Comparison of ENCODE assay signal across 25 cellular contexts in genomic region chr4:139245590-139245989, GRCh38. TPM values are rescaled to one million over a fixed set of nuclear protein-coding genes. Genes with fewer than 3 reads are reported as not detected.
DNase-seq lines count a peak whose midpoint lies in the region; ATAC-seq, FAIRE-seq and TF ChIP-seq lines count a peak whose summit lies in the region.
"Had no signal": no experiment of that assay in that cellular context is flagged by ENCODE, and none has a peak within 500 bp of the region (broad histone marks: within the 10 kb centered on the region; RNA-seq: fewer than 3 reads in every experiment).

No MANE protein-coding gene starts in this region.

- H3K4me3 ChIP-seq in PC-3 (ENCODE audit: low read length), result no peak overlapping the region
- H3K4me3 ChIP-seq in endothelial cell of umbilical vein (replicated peaks in 1 of 3; ENCODE audit: insufficient read depth in 1 of 3, low read depth in 1 of 3, low read length in 3 of 3), result no peak overlapping the region
- no peak overlapping the region for H3K4me3 ChIP-seq in trophoblast cell (ENCODE audit: low read depth, low read length)
- no peak overlapping the region for H3K4me3 ChIP-seq in coronary artery
- H3K4me3 ChIP-seq: colonic mucosa, GM12878, ovary, upper lobe of right lung had no signal

- H3K9me3 ChIP-seq in PC-3 (ENCODE audit: low read length) (no peaks in the 10 kb centered on the region), endothelial cell of umbilical vein (replicated peaks; ENCODE audit: control insufficient read depth, insufficient read depth, low read length) (no peaks in the 10 kb centered on the region), trophoblast cell (ENCODE audit: insufficient read depth, low read depth, low read length) (no peaks in the 10 kb centered on the region)
- H3K9me3 ChIP-seq: colonic mucosa, ovary, upper lobe of right lung had no signal

- no peaks in the 10 kb centered on the region for H3K9me2 ChIP-seq in PC-3 (replicated peaks; ENCODE audit: low read length)

- BruUV-seq in PC-3 (replicated peaks; lab: Mats Ljungman, UMichigan) (no TSS peak), endothelial cell of umbilical vein (replicated peaks; lab: Mats Ljungman, UMichigan) (no TSS peak)

- H2BK5ac ChIP-seq in trophoblast cell (ENCODE audit: low read depth, low read length, poor library complexity), result no peak overlapping the region

- intact Hi-C loops in PC-3 (cut with micrococcal nuclease) (no loop called here), endothelial cell of umbilical vein (cut with micrococcal nuclease) (no loop called here)

- dilution Hi-C loops in endothelial cell of umbilical vein (cut with MboI; ENCODE audit: extremely low pct_ligation_motif_present, low sequenced_read_pairs), result no loop called here

- H4K12ac ChIP-seq in trophoblast cell (ENCODE audit: low read depth, low read length), result no peak overlapping the region

- no peaks in the 10 kb centered on the region for H3K79me1 ChIP-seq in trophoblast cell (ENCODE audit: low read length)

- no peak overlapping the region for H3K27ac ChIP-seq in PC-3 (ENCODE audit: low read length)
- H3K27ac ChIP-seq in endothelial cell of umbilical vein (ENCODE audit: insufficient read depth, low read depth, low read length), result no peak overlapping the region
- no peak overlapping the region for H3K27ac ChIP-seq in trophoblast cell (ENCODE audit: low read depth, low read length)
- H3K27ac ChIP-seq in coronary artery, result peak overlapping the region in 1 of 2 donors; percentile 38
- H3K27ac ChIP-seq: colonic mucosa, ovary, upper lobe of right lung had no signal

- H3K4me2 ChIP-seq in PC-3 (ENCODE audit: low read length) (no peak overlapping the region; the same call in 1 of the 2 replicates), endothelial cell of umbilical vein (ENCODE audit: insufficient read depth, low read length) (no peak overlapping the region), trophoblast cell (ENCODE audit: low read length) (no peak overlapping the region)

- H3F3A ChIP-seq in PC-3 (ENCODE audit: low read length, unreplicated experiment), result peaks cover 6% of the 10 kb centered on the region

- TF ChIP-seq CTCF in PC-3 (conservative IDR thresholded peaks at IDR 0.05; ENCODE audit: low read depth, low read length) (no peak), endothelial cell of umbilical vein (IDR thresholded peaks at IDR 0.05; ENCODE audit: extremely low read depth in 1 of 2, insufficient read depth in 1 of 2, low read depth in 1 of 2, low read length in 2 of 2) (no peak), coronary artery (IDR thresholded peaks at IDR 0.05) (no peak)

- no peak overlapping the region for H4K8ac ChIP-seq in trophoblast cell (ENCODE audit: low read depth, low read length)

- H3K9me1 ChIP-seq in endothelial cell of umbilical vein (replicated peaks; ENCODE audit: control insufficient read depth, extremely low read depth, insufficient read depth, low read length), result no peaks in the 10 kb centered on the region

- H3K4ac ChIP-seq in trophoblast cell (ENCODE audit: low read depth, low read length), result no peak overlapping the region

- ATAC-seq in PC-3 (no peak), GM18861 (IDR thresholded peaks at IDR 0.05; ENCODE audit: unreplicated experiment) (no peak)
- ATAC-seq: GM12878, left ventricle myocardium superior, sciatic nerve, upper lobe of right lung had no signal

- no peak overlapping the region for H4K91ac ChIP-seq in trophoblast cell (ENCODE audit: low read depth, low read length)

- no peak overlapping the region for H2AFZ ChIP-seq in PC-3 (ENCODE audit: low read length)
- H2AFZ ChIP-seq in endothelial cell of umbilical vein (ENCODE audit: low read depth, low read length), result no peak overlapping the region
- no peak overlapping the region for H2AFZ ChIP-seq in trophoblast cell (ENCODE audit: insufficient read depth, low read length, poor library complexity)

- H2BK12ac ChIP-seq in trophoblast cell (ENCODE audit: low read length), result no peak overlapping the region

- H3K27me3 ChIP-seq in PC-3 (ENCODE audit: low read length), result no peaks in the 10 kb centered on the region
- no peaks in the 10 kb centered on the region for H3K27me3 ChIP-seq in endothelial cell of umbilical vein (ENCODE audit: control insufficient read depth in 2 of 2, insufficient read depth in 2 of 2, low read length in 2 of 2)
- H3K27me3 ChIP-seq in trophoblast cell (ENCODE audit: insufficient read depth, low read length), result no peaks in the 10 kb centered on the region
- H3K27me3 ChIP-seq: colonic mucosa, ovary, upper lobe of right lung had no signal

- H3K79me2 ChIP-seq in PC-3 (ENCODE audit: low read length), result no peaks in the 10 kb centered on the region
- H3K79me2 ChIP-seq in endothelial cell of umbilical vein (ENCODE audit: control insufficient read depth, insufficient read depth, low read length), result no peaks in the 10 kb centered on the region
- H3K79me2 ChIP-seq in trophoblast cell (ENCODE audit: control insufficient read depth, insufficient read depth, low read length, poor library complexity), result no peaks in the 10 kb centered on the region

- H3K18ac ChIP-seq in trophoblast cell (ENCODE audit: low read length), result no peak overlapping the region

- DNase-seq in EL (peak; percentile 69), PC-3 (peak; percentile 59), endothelial cell of umbilical vein (ENCODE audit: low read depth, low spot score) (peak; percentile 42), trophoblast cell (peak; percentile 47 to 82), mesenteric fat pad (ENCODE audit: low spot score) (no peak), coronary artery (ENCODE audit: low spot score) (no peak)
- no peak for DNase-seq in activated naive CD4-positive, alpha-beta T cell (lab: John Stamatoyannopoulos, UW)
- DNase-seq: activated CD4-positive, alpha-beta T cell treated with anti-CD3 and anti-CD28 coated beads for 4 hours; activated CD8-positive, alpha-beta memory T cell treated with anti-CD3 and anti-CD28 coated beads, Interleukin-2, amount 50 U/mL, for 4 hours; activated gamma-delta T cell; amygdala; colonic mucosa; KG1; left ventricle myocardium superior; NCI-H1105 treated with DMSO at 0.1 percent for 48 hours; NCI-H2171; NCI-H748 treated with DMSO at 0.1 percent for 48 hours; ovary; stimulated activated CD4-positive, alpha-beta T cell treated with anti-CD3 and anti-CD28 coated beads, Interleukin-1b, Interleukin-23, amount 100 ng/mL, for 48 hours; upper lobe of right lung had no signal

- H3K14ac ChIP-seq in trophoblast cell (ENCODE audit: low read length), result no peak overlapping the region

- no peak overlapping the region for H2AK5ac ChIP-seq in trophoblast cell (ENCODE audit: low read length)

- no peaks in the 10 kb centered on the region for H4K20me1 ChIP-seq in PC-3 (ENCODE audit: low read length)
- no peaks in the 10 kb centered on the region for H4K20me1 ChIP-seq in endothelial cell of umbilical vein (replicated peaks; ENCODE audit: control insufficient read depth, extremely low read depth, insufficient read depth, low read length)

- H2BK120ac ChIP-seq in trophoblast cell (ENCODE audit: insufficient read depth, low read length, poor library complexity), result no peak overlapping the region

- H3K4me1 ChIP-seq in PC-3 (ENCODE audit: insufficient read depth, low read length) (peaks cover 41% of the 10 kb centered on the region), endothelial cell of umbilical vein (ENCODE audit: control insufficient read depth, extremely low read depth, insufficient read depth, low read length) (peaks cover 6% of the 10 kb centered on the region), trophoblast cell (ENCODE audit: control insufficient read depth in 1 of 2, insufficient read depth in 2 of 2, low read length in 2 of 2) (peaks cover 0 to 1% of the 10 kb centered on the region in 2 experiments)
- H3K4me1 ChIP-seq: colonic mucosa had no signal

- WGBS in trophoblast cell (ENCODE audit: extremely low coverage, insufficient coverage, insufficient read length), result no CpG with 5 or more reads among the region's 1 CpG

- no peak overlapping the region for H3K9ac ChIP-seq in PC-3 (ENCODE audit: low read length)
- no peak overlapping the region for H3K9ac ChIP-seq in endothelial cell of umbilical vein (replicated peaks; ENCODE audit: extremely low read depth, insufficient read depth, low read length)
- no peak overlapping the region for H3K9ac ChIP-seq in trophoblast cell (ENCODE audit: low read length)

- CTCF ChIA-PET in PC-3 (lab: Charles Lee) (no interaction called here), endothelial cell of umbilical vein (lab: Charles Lee) (interaction anchor here (0.6 to 2.2 kb wide), 4 partner anchors 9 to 215 kb away, joined by 3 to 7 read pairs (median 4); no protein-coding TSS in a partner anchor)

- TF ChIP-seq POLR2A in endothelial cell of umbilical vein (IDR thresholded peaks at IDR 0.05; ENCODE audit: low read depth, low read length), result no peak

- no peak overlapping the region for H3K23ac ChIP-seq in trophoblast cell (ENCODE audit: low read length)

- H3K36me3 ChIP-seq in PC-3 (ENCODE audit: low read depth, low read length) (no peaks in the 10 kb centered on the region), endothelial cell of umbilical vein (ENCODE audit: control insufficient read depth in 2 of 2, extremely low read depth in 1 of 2, insufficient read depth in 2 of 2, low read length in 2 of 2) (no peaks in the 10 kb centered on the region), trophoblast cell (ENCODE audit: control insufficient read depth in 1 of 2, insufficient read depth in 2 of 2, low read length in 2 of 2) (no peaks in the 10 kb centered on the region)
- H3K36me3 ChIP-seq: colonic mucosa, ovary, upper lobe of right lung had no signal

- no peak for FAIRE-seq in endothelial cell of umbilical vein (lab: Jason Lieb, UNC)
- FAIRE-seq: GM12878 had no signal

- POLR2A ChIA-PET in PC-3 (lab: Charles Lee; ENCODE audit: unreplicated experiment) (no interaction called here), endothelial cell of umbilical vein (lab: Charles Lee) (no interaction called here)

RNA-seq across cellular contexts. Expression of gene MGARP, which starts 34.4 kb away (rescaled TPM):
- total RNA-seq in PC-3 (2014; rRNA removed) (0.33 TPM in 1 of 2 replicates, not detected in the other), endothelial cell of umbilical vein (16.2 and 25.9 TPM in 2 replicates), mesenteric fat pad (0.39 TPM)
- 22.6 and 26.6 TPM in 2 replicates for polyA plus RNA-seq in endothelial cell of umbilical vein
- polyA plus RNA-seq in endothelial cell of umbilical vein (2011; cell fraction: cytosol; rRNA removed), result 54.1 and 58.8 TPM in 2 replicates
- 21.4 and 29.5 TPM in 2 replicates for polyA plus RNA-seq in endothelial cell of umbilical vein (2011; cell fraction: nucleus; rRNA removed)
- 56.6 and 61.2 TPM in 2 replicates for polyA plus RNA-seq in endothelial cell of umbilical vein (2012)
- 9.7 and 11.3 TPM in 2 replicates for polyA minus RNA-seq in endothelial cell of umbilical vein
- not detected for polyA minus RNA-seq in endothelial cell of umbilical vein (2011; cell fraction: cytosol; rRNA and poly(A)+ RNA removed)
- 2.3 and 3.7 TPM in 2 replicates for polyA minus RNA-seq in endothelial cell of umbilical vein (2011; cell fraction: nucleus; rRNA and poly(A)+ RNA removed)
- 0.06 and 0.14 TPM in 2 replicates for polyA plus RNA-seq in trophoblast cell (2013)
- total RNA-seq: B cell, G401, GM12878 had no signal

RNA-seq across cellular contexts. Expression of gene NAA15, which starts 55.7 kb away (rescaled TPM):
- 40.0 and 41.0 TPM in 2 replicates for total RNA-seq in PC-3 (2014; rRNA removed)
- 57.0 and 67.9 TPM in 2 replicates for total RNA-seq in endothelial cell of umbilical vein
- 3.2 and 4.5 TPM in 2 replicates for polyA plus RNA-seq in endothelial cell of umbilical vein
- polyA plus RNA-seq in endothelial cell of umbilical vein (2011; cell fraction: cytosol; rRNA removed), result 8.4 and 9.2 TPM in 2 replicates
- polyA plus RNA-seq in endothelial cell of umbilical vein (2011; cell fraction: nucleus; rRNA removed), result 12.5 and 18.4 TPM in 2 replicates
- 26.7 and 44.2 TPM in 2 replicates for polyA plus RNA-seq in endothelial cell of umbilical vein (2012)
- 15.1 and 15.5 TPM in 2 replicates for polyA minus RNA-seq in endothelial cell of umbilical vein
- 18.9 TPM for polyA minus RNA-seq in endothelial cell of umbilical vein (2011; cell fraction: cytosol; rRNA and poly(A)+ RNA removed)
- 40.2 and 59.0 TPM in 2 replicates for polyA minus RNA-seq in endothelial cell of umbilical vein (2011; cell fraction: nucleus; rRNA and poly(A)+ RNA removed)
- polyA plus RNA-seq in trophoblast cell (2013), result 22.1 and 23.3 TPM in 2 replicates
- total RNA-seq in mesenteric fat pad, result 48.0 TPM

RNA-seq across cellular contexts. Expression of gene NDUFC1, which starts 56.7 kb away (rescaled TPM):
- total RNA-seq in PC-3 (2014; rRNA removed) (62.2 and 92.9 TPM in 2 replicates), endothelial cell of umbilical vein (73.9 and 78.1 TPM in 2 replicates), mesenteric fat pad (41.6 TPM)
- polyA plus RNA-seq in endothelial cell of umbilical vein, result 65.2 and 65.7 TPM in 2 replicates
- 75.5 and 77.8 TPM in 2 replicates for polyA plus RNA-seq in endothelial cell of umbilical vein (2011; cell fraction: cytosol; rRNA removed)
- 32.6 and 36.8 TPM in 2 replicates for polyA plus RNA-seq in endothelial cell of umbilical vein (2011; cell fraction: nucleus; rRNA removed)
- polyA plus RNA-seq in endothelial cell of umbilical vein (2012), result 68.4 and 108 TPM in 2 replicates
- 12.2 and 16.2 TPM in 2 replicates for polyA minus RNA-seq in endothelial cell of umbilical vein
- 14.7 TPM for polyA minus RNA-seq in endothelial cell of umbilical vein (2011; cell fraction: cytosol; rRNA and poly(A)+ RNA removed)
- 9.4 and 9.9 TPM in 2 replicates for polyA minus RNA-seq in endothelial cell of umbilical vein (2011; cell fraction: nucleus; rRNA and poly(A)+ RNA removed)
- 108 and 115 TPM in 2 replicates for polyA plus RNA-seq in trophoblast cell (2013)

Comparison
In these comparisons a context has a peak if more than half of its experiments do, and no peak if none do; other contexts are left out.
1. DNase-seq: peak in EL (single experiment), PC-3 (single experiment), endothelial cell of umbilical vein (single experiment) and trophoblast cell (2 of 2); none in mesenteric fat pad (single experiment), coronary artery (single experiment) and activated naive CD4-positive, alpha-beta T cell (0 of 4).
2. RNA of gene MGARP, which starts 34.4 kb away (total RNA-seq): 16.2 to 25.9 TPM in endothelial cell of umbilical vein; 0.39 TPM in mesenteric fat pad (single experiment) and 0.33 TPM in PC-3; every median in the first group is over 10 times any median in the second.